In the genomic region with DNA sequence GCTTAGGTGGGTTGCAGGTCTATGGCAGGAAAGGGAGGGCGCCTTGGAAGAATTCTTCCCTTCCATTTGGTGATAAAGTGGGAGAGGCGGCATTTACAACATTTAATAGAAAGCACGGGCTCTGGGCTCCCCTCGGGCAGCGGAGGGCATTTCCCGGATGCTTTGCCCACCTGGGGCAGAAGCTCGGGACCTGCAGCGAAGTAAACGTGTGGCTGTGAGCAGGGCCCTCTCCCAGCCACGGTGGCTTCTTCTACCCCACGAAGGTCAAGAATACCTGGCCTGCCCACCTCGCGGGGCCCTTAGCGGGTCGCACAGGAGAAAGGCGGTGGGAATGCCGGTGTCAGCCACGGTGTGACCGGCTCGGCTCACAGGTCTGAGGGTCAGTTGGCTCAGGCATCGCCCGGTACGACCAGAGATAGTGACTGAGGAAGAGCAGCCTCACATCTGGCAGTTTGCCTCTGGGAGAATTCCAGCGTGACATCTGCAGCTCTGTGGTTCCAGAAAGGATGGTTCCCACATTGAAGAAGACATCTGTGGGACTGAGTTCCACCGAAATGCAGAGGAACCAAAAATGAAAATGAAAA, we compare ENCODE assay signal across 8 cellular contexts. TPM values are rescaled to one million over a fixed set of nuclear protein-coding genes. Genes with fewer than 3 reads are reported as not detected.
DNase-seq lines count a peak whose midpoint lies in the region; ATAC-seq and TF ChIP-seq lines count a peak whose summit lies in the region.

No MANE protein-coding gene starts in this region.

- peak overlapping the region; percentile 49 for H3K18ac ChIP-seq in IMR-90 (ENCODE audit: low read depth, low read length)

- H3K4me2 ChIP-seq in IMR-90 (ENCODE audit: low read depth, low read length), result peak overlapping the region; percentile 65

- H3K4ac ChIP-seq in IMR-90 (ENCODE audit: low read depth, low read length), result peak overlapping the region; percentile 97

- H3K27ac ChIP-seq in IMR-90 (ENCODE audit: insufficient read depth, low read length), result peak overlapping the region; percentile 80
- H3K27ac ChIP-seq in caudate nucleus (ENCODE audit: low read depth, low read length), result peak overlapping the region; percentile 46
- H3K27ac ChIP-seq in temporal lobe (ENCODE audit: low read depth, low read length), result peak overlapping the region; percentile 40

- peaks cover 43% of the 10 kb centered on the region for H4K20me1 ChIP-seq in IMR-90 (ENCODE audit: insufficient read depth, low read length)

- TF ChIP-seq CTCF in IMR-90 (conservative IDR thresholded peaks at IDR 0.05; ENCODE audit: low read depth, low read length) (no peak), lower leg skin (IDR thresholded peaks at IDR 0.05) (no peak)

- H3K27me3 ChIP-seq in IMR-90 (ENCODE audit: control insufficient read depth, insufficient read depth, low read length), result no peaks in the 10 kb centered on the region

- H2AK5ac ChIP-seq in IMR-90 (ENCODE audit: low read depth, low read length), result peak overlapping the region; percentile 88

- in situ Hi-C loops in IMR-90 (cut with MboI; ENCODE audit: low sequenced_read_pairs), result loop anchor here (5.0 kb wide), 1 partner anchor 65 kb away; no protein-coding TSS in a partner anchor

- peaks cover 7 to 45% of the 10 kb centered on the region in 2 experiments; a peak in 3 of 4 replicates for H3K79me1 ChIP-seq in IMR-90 (ENCODE audit: low read depth in 1 of 2, low read length in 2 of 2)

- peak overlapping the region; percentile 91 for H2BK120ac ChIP-seq in IMR-90 (ENCODE audit: low read depth, low read length)

- peak overlapping the region; percentile 95 for H4K91ac ChIP-seq in IMR-90 (ENCODE audit: insufficient read depth, low read depth, low read length)

- peak overlapping the region; percentile 56 to 91 for H4K8ac ChIP-seq in IMR-90 (ENCODE audit: low read depth in 2 of 2, low read length in 2 of 2)

- intact Hi-C loops in Right ventricle myocardium inferior (cut with DNase I), result loop anchor here (2.0 to 5.0 kb wide), 2 partner anchors 115 to 211 kb away; no protein-coding TSS in a partner anchor
- intact Hi-C loops in cardiac septum (cut with DNase I), result loop anchor here (5.0 kb wide), 2 partner anchors 115 to 195 kb away; no protein-coding TSS in a partner anchor
- intact Hi-C loops in IMR-90 (cut with micrococcal nuclease), result loop anchor here (5.0 kb wide), 1 partner anchor 135 kb away; no protein-coding TSS in a partner anchor
- intact Hi-C loops in lower leg skin (cut with DNase I; ENCODE audit: low total_unique reads), result no loop called here

- dilution Hi-C loops in IMR-90 (cut with HindIII; ENCODE audit: low sequenced_read_pairs, unreplicated experiment), result loop anchor here (25.0 kb wide), 1 partner anchor 245 kb away; no protein-coding TSS in a partner anchor

- CTCF ChIA-PET in IMR-90 (lab: Yijun Ruan, JAX), result interaction anchor here (1.4 kb wide), 1 partner anchor 14 kb away, joined by 4 read pairs; no protein-coding TSS in a partner anchor

- peak overlapping the region; percentile 6; the same call in 2 of the 3 replicates for H2BK15ac ChIP-seq in IMR-90 (ENCODE audit: low read depth, low read length)

- peak overlapping the region; percentile 63 for H2AFZ ChIP-seq in IMR-90 (replicated peaks; ENCODE audit: low read length, poor library complexity)

- DNase-seq in Right ventricle myocardium inferior (ENCODE audit: missing footprints) (peak; percentile 65), cardiac septum (ENCODE audit: low spot score) (no peak), IMR-90 (peak; percentile 83), caudate nucleus (lab: John Stamatoyannopoulos, UW) (peak in 8 of 61 donors; percentile 4 to 45 (median 12)), lower leg skin (ENCODE audit: low spot score in 2 of 2) (peak; percentile 56 to 89)
- no peak for DNase-seq in effector CD8-positive, alpha-beta T cell (lab: John Stamatoyannopoulos, UW)

- peak overlapping the region; percentile 94 for H2BK5ac ChIP-seq in IMR-90 (ENCODE audit: low read depth, low read length, poor library complexity, severe bottlenecking)

- no peaks in the 10 kb centered on the region for H3K9me3 ChIP-seq in IMR-90 (ENCODE audit: control insufficient read depth, insufficient read depth, low read length)

- H3K4me3 ChIP-seq in IMR-90 (ENCODE audit: insufficient read depth, low read depth, low read length) (peak overlapping the region; percentile 53), lower leg skin (ENCODE audit: low read depth, poor library complexity, severe bottlenecking) (peak overlapping the region; percentile 75)

- TSS peak; percentile 80 for BruUV-seq in IMR-90 (replicated peaks; lab: Mats Ljungman, UMichigan)

- TF ChIP-seq RAD21 in IMR-90 (IDR thresholded peaks at IDR 0.05; ENCODE audit: low read length), result 0 out of 2 replicates have a peak, but pooled peaks have one; percentile 5

- TF ChIP-seq POLR2A in IMR-90 (IDR thresholded peaks at IDR 0.05; ENCODE audit: low read depth, low read length), result peak; percentile 13; the same call in 1 of the 2 replicates
- TF ChIP-seq POLR2A in lower leg skin (IDR thresholded peaks at IDR 0.05), result no peak

- peak overlapping the region; percentile 61 for H4K5ac ChIP-seq in IMR-90 (ENCODE audit: low read depth, low read length)

- H3K9me1 ChIP-seq in IMR-90 (ENCODE audit: insufficient read depth, low read length), result peaks cover 4% of the 10 kb centered on the region

- H3K14ac ChIP-seq in IMR-90 (replicated peaks; ENCODE audit: low read depth, low read length), result peak overlapping the region; percentile 86

- H3K4me1 ChIP-seq in IMR-90 (ENCODE audit: control insufficient read depth, insufficient read depth, low read length), result peaks cover 5% of the 10 kb centered on the region

- ATAC-seq in Right ventricle myocardium inferior (peak; percentile 36), IMR-90 (ENCODE audit: low read depth) (peak; percentile 0; the same call in 1 of the 2 replicates), GM21360 (IDR thresholded peaks at IDR 0.05; ENCODE audit: unreplicated experiment) (no peak)

- POLR2A ChIA-PET in IMR-90 (lab: Charles Lee; ENCODE audit: unreplicated experiment), result interaction anchor here (0.5 to 3.7 kb wide), 59 partner anchors 8 to 404 kb away, joined by 3 to 28 read pairs (median 6); no protein-coding TSS in a partner anchor

- peak overlapping the region; percentile 87 for H3K56ac ChIP-seq in IMR-90 (ENCODE audit: extremely low read depth, insufficient read depth, low read length)

- 3% methylated on average over 20 of the region's 25 CpGs; no CpG with 5 or more reads in 1 of the 2 experiments for WGBS in IMR-90 (ENCODE audit: extremely low coverage in 2 of 2, insufficient read length in 1 of 2), 2 experiments
- WGBS in lower leg skin, 2 donors, result 0 to 2% methylated on average over 19 to 23 of the region's 25 CpGs

- peak overlapping the region; percentile 83 for H3K9ac ChIP-seq in IMR-90 (ENCODE audit: low read depth, low read length)

- H3K23ac ChIP-seq in IMR-90 (ENCODE audit: low read depth, low read length), result peak overlapping the region; percentile 91

- H2AK9ac ChIP-seq in IMR-90 (replicated peaks; ENCODE audit: low read depth, low read length, poor library complexity), result peak overlapping the region; percentile 92

- peak overlapping the region; percentile 38 for H2BK20ac ChIP-seq in IMR-90 (ENCODE audit: low read depth, low read length)

- peaks cover 23% of the 10 kb centered on the region for H3K36me3 ChIP-seq in IMR-90 (ENCODE audit: control insufficient read depth, insufficient read depth, low read length)

TF ChIP-seq in IMR-90, 13 proteins besides CTCF, POLR2A, EP300 and RAD21:
- no peak for TF ChIP-seq ELK1 (IDR thresholded peaks at IDR 0.05; ENCODE audit: borderline replicate concordance, low read depth, low read length)
- TF ChIP-seq SMC3 (IDR thresholded peaks at IDR 0.05; ENCODE audit: low read depth, low read length), result 0 out of 2 replicates have a peak, but pooled peaks have one; percentile 11
- TF ChIP-seq CHD1 (IDR thresholded peaks at IDR 0.05; ENCODE audit: low read depth, low read length), result peak; percentile 91; the same call in 1 of the 2 replicates
- no peak for TF ChIP-seq RFX5 (IDR thresholded peaks at IDR 0.05; ENCODE audit: low read depth, low read length)
- TF ChIP-seq NFE2L2 (IDR thresholded peaks at IDR 0.05; ENCODE audit: low read depth, low read length), result no peak

RNA-seq across cellular contexts. Expression of gene F3, which starts 0.6 kb away (rescaled TPM):
- 27.9 TPM for total RNA-seq in Right ventricle myocardium inferior
- total RNA-seq in cardiac septum, result 29.1 TPM
- total RNA-seq in IMR-90 (2012; rRNA removed), result 75.6 and 102 TPM in 2 replicates
- polyA plus RNA-seq in IMR-90 (2012; rRNA removed), result 99.0 and 126 TPM in 2 replicates
- polyA plus RNA-seq in IMR-90 (2012; cell fraction: cytosol; rRNA removed), result 45.0 and 45.1 TPM in 2 replicates
- polyA plus RNA-seq in IMR-90 (2012; cell fraction: nucleus; rRNA removed; ENCODE audit: low replicate concordance), result 88.3 and 572 TPM in 2 replicates
- 100 to 1,000 TPM in 1 of 4 donors, 10 to 100 TPM in 3; 69.2 to 129 (median 85.9) TPM for total RNA-seq in lower leg skin
- total RNA-seq in temporal lobe, result 31.2 TPM

Comparison
In these comparisons a context has a peak if more than half of its experiments do, and no peak if none do; other contexts are left out.
1. DNase-seq: peak in Right ventricle myocardium inferior (single experiment), IMR-90 (single experiment) and lower leg skin (2 of 2); none in cardiac septum (single experiment) and effector CD8-positive, alpha-beta T cell (single experiment).
2. Peak in every context shown above with its lines, with median percentiles within 50 percentile points of each other: H3K27ac ChIP-seq.